In genomic region chr5:93874080-93874479, GRCh38 we compare ENCODE assay signal across 9 cellular contexts.
DNase-seq lines count a peak whose midpoint lies in the region; ATAC-seq, FAIRE-seq and TF ChIP-seq lines count a peak whose summit lies in the region.
"Had no signal": no experiment of that assay in that cellular context is flagged by ENCODE, and none has a peak within 500 bp of the region (broad histone marks: within the 10 kb centered on the region; RNA-seq: fewer than 3 reads in every experiment).

No MANE protein-coding gene starts in this region.

- H3K36me3 Mint-ChIP-seq in Calu3 (ENCODE audit: insufficient read depth, unreplicated experiment) (no peaks in the 10 kb centered on the region), brain (peaks cover 32% of the 10 kb centered on the region)

- peak overlapping the region; percentile 9 for H3K27ac Mint-ChIP-seq in Calu3 (ENCODE audit: unreplicated experiment)
- H3K27ac Mint-ChIP-seq in brain, result peak overlapping the region in 4 of 5 experiments; percentile 3 to 78 (median 62)
- H3K27ac Mint-ChIP-seq: activated naive CD4-positive, alpha-beta T cell treated with anti-CD3 and anti-CD28 coated beads, Interleukin-2, amount 50 U/mL, for 24 hours had no signal

- H3K27me3 Mint-ChIP-seq in Calu3 (ENCODE audit: unreplicated experiment) (no peaks in the 10 kb centered on the region), brain (no peaks in the 10 kb centered on the region)
- H3K27me3 Mint-ChIP-seq: activated naive CD4-positive, alpha-beta T cell treated with anti-CD3 and anti-CD28 coated beads, Interleukin-2, amount 50 U/mL, for 24 hours had no signal

- no TSS peak for BruUV-seq in Calu3 (replicated peaks; lab: Mats Ljungman, UMichigan)

- no peak for TF ChIP-seq CTCF in Calu3 (IDR thresholded peaks at IDR 0.05; ENCODE audit: unreplicated experiment)
- no peak for TF ChIP-seq CTCF in GM20000 (IDR thresholded peaks at IDR 0.05; ENCODE audit: extremely low read depth, missing control alignments)
- TF ChIP-seq CTCF in brain (conservative IDR thresholded peaks at IDR 0.05), result no peak
- no peak for TF ChIP-seq CTCF in pancreas (IDR thresholded peaks at IDR 0.05)
- no peak for TF ChIP-seq CTCF in ovary (IDR thresholded peaks at IDR 0.05)

- H3K9me3 Mint-ChIP-seq in Calu3 (ENCODE audit: low read depth, unreplicated experiment) (no peaks in the 10 kb centered on the region), brain (no peaks in the 10 kb centered on the region)
- H3K9me3 Mint-ChIP-seq: activated naive CD4-positive, alpha-beta T cell treated with anti-CD3 and anti-CD28 coated beads, Interleukin-2, amount 50 U/mL, for 24 hours had no signal

- H3K4me3 ChIP-seq in pancreas, result no peak overlapping the region
- no peak overlapping the region for H3K4me3 ChIP-seq in ovary

- H3K27me3 ChIP-seq in pancreas (no peaks in the 10 kb centered on the region), ovary (no peaks in the 10 kb centered on the region)

- CTCF ChIA-PET in Calu3 (lab: Charles Lee), result interaction anchor here (0.6 to 1.0 kb wide), 4 partner anchors 20 to 1887 kb away, joined by 3 to 5 read pairs (median 3); partner anchors contain the start of gene NR2F1

- DNase-seq in Calu3 (no peak), GM20000 (ENCODE audit: low spot score) (peak; percentile 9), left colon (no peak), DMS114 treated with DMSO at 0.1 percent for 48 hours (lab: John Stamatoyannopoulos, UW; ENCODE audit: unreplicated experiment) (no peak), pancreas (no peak), ovary (no peak)

- no peak overlapping the region for H3K27ac ChIP-seq in pancreas
- H3K27ac ChIP-seq in ovary, result no peak overlapping the region

- ATAC-seq in HG03175 (IDR thresholded peaks at IDR 0.05; ENCODE audit: unreplicated experiment) (peak; percentile 60), left colon (no peak), pancreas (no peak)

- no peak for TF ChIP-seq POLR2A in ovary (IDR thresholded peaks at IDR 0.05)

- H3K36me3 ChIP-seq in pancreas, result peaks cover 0 to 3% (median 0%) of the 10 kb centered on the region in 3 donors
- no peaks in the 10 kb centered on the region for H3K36me3 ChIP-seq in ovary

- H3K4me1 Mint-ChIP-seq in Calu3 (ENCODE audit: low read depth, unreplicated experiment) (peaks cover 29% of the 10 kb centered on the region), brain (peaks cover 16% of the 10 kb centered on the region)

- no peak for TF ChIP-seq EP300 in ovary (IDR thresholded peaks at IDR 0.05)

- no peaks in the 10 kb centered on the region for H3K4me1 ChIP-seq in pancreas
- peaks cover 1% of the 10 kb centered on the region for H3K4me1 ChIP-seq in ovary (ENCODE audit: insufficient read depth)

- intact Hi-C loops in Calu3 (cut with micrococcal nuclease; ENCODE audit: unreplicated experiment), result no loop called here
- intact Hi-C loops in left colon (cut with DNase I, micrococcal nuclease), result no loop called here
- intact Hi-C loops in pancreas (cut with DNase I), result no loop called here
- intact Hi-C loops in ovary (cut with DNase I), result no loop called here

- no peak for FAIRE-seq in pancreas (lab: Jason Lieb, UNC)

- H3K4me3 Mint-ChIP-seq in Calu3 (ENCODE audit: low read depth, unreplicated experiment), result no peak overlapping the region
- peak overlapping the region in 1 of 5 experiments; percentile 58 for H3K4me3 Mint-ChIP-seq in brain
- H3K4me3 Mint-ChIP-seq: activated naive CD4-positive, alpha-beta T cell treated with anti-CD3 and anti-CD28 coated beads, Interleukin-2, amount 50 U/mL, for 24 hours had no signal

- WGBS in pancreas, 2 donors, result 89 to 94% methylated on average over 1 of the region's 1 CpG
- WGBS in ovary, 3 donors, result 11 to 31% (median 22%) methylated on average over 1 of the region's 1 CpG

- H3K9me3 ChIP-seq in pancreas, result no peaks in the 10 kb centered on the region
- H3K9me3 ChIP-seq in ovary, result no peaks in the 10 kb centered on the region
